Comparison of ENCODE assay signal across 16 cellular contexts in genomic region chr4:152864361-152864760, GRCh38.
A peak's percentile ranks its signal among the peaks of the same experiment; 100 is the strongest.
DNase-seq lines count a peak whose midpoint lies in the region; ATAC-seq, FAIRE-seq and TF ChIP-seq lines count a peak whose summit lies in the region.
"Had no signal": no experiment of that assay in that cellular context is flagged by ENCODE, and none has a peak within 500 bp of the region (broad histone marks: within the 10 kb centered on the region; RNA-seq: fewer than 3 reads in every experiment).

No MANE protein-coding gene starts in this region.

- H4K8ac ChIP-seq in mesendoderm (ENCODE audit: low read depth, low read length) = no peak overlapping the region

- POLR2A ChIA-PET in HCT116 (lab: Charles Lee) = no interaction called here

- H3K9me2 ChIP-seq in HCT116 (ENCODE audit: insufficient read depth) = no peaks in the 10 kb centered on the region

- intact Hi-C loops in HCT116 (cut with micrococcal nuclease) = no loop called here

- no peak for TF ChIP-seq CTCF in D721Med (IDR thresholded peaks at IDR 0.05; ENCODE audit: insufficient read depth, missing control alignments)
- no peak for TF ChIP-seq CTCF in HCT116 (IDR thresholded peaks at IDR 0.05 in 2 of 3, conservative IDR thresholded peaks at IDR 0.05 in 1 of 3; ENCODE audit: borderline replicate concordance in 1 of 3, insufficient read depth in 1 of 3, low read depth in 2 of 3, low read length in 2 of 3)
- TF ChIP-seq CTCF in epithelial cell of esophagus (IDR thresholded peaks at IDR 0.05; ENCODE audit: insufficient read depth, low read depth, low read length, missing control alignments) = no peak

- H3K4me2 ChIP-seq in HCT116 (ENCODE audit: low read length) (no peak overlapping the region), mesendoderm (ENCODE audit: low read length) (no peak overlapping the region)
- H3K4me2 ChIP-seq: BLaER1 had no signal

- H2AFZ ChIP-seq in HCT116 (ENCODE audit: low read depth, low read length, poor library complexity, severe bottlenecking) = no peak overlapping the region
- H2AFZ ChIP-seq: GM23248 had no signal

- no peak overlapping the region for H3K4me3 ChIP-seq in HCT116 (replicated peaks in 1 of 2; ENCODE audit: low read depth in 1 of 2, low read length in 2 of 2)
- no peak overlapping the region for H3K4me3 ChIP-seq in epithelial cell of esophagus (ENCODE audit: low read length)
- no peak overlapping the region for H3K4me3 ChIP-seq in mesendoderm (ENCODE audit: low read length)
- H3K4me3 ChIP-seq: BLaER1, GM23248 had no signal

- BruUV-seq in HCT116 (replicated peaks; lab: Mats Ljungman, UMichigan) = TSS peak; percentile 26

- H3K56ac ChIP-seq in mesendoderm (ENCODE audit: low read length) = no peak overlapping the region

- RAD21 ChIA-PET in HCT116 (lab: Charles Lee; ENCODE audit: low non-redundant PET in 1 of 2, low total read pairs in 2 of 2, uncharacterized antibody in 2 of 2, unreplicated experiment in 2 of 2) = no interaction called here

- H4K20me1 ChIP-seq in HCT116 (ENCODE audit: insufficient read depth) = no peaks in the 10 kb centered on the region
- H4K20me1 ChIP-seq: BLaER1 had no signal

- peaks cover 2% of the 10 kb centered on the region for H3K79me1 ChIP-seq in mesendoderm (ENCODE audit: low read length)

- no peak overlapping the region for H3K27ac ChIP-seq in HCT116 (ENCODE audit: low read depth, low read length)
- no peak overlapping the region for H3K27ac ChIP-seq in mesendoderm (ENCODE audit: low read depth, low read length)
- H3K27ac ChIP-seq: BLaER1, GM23248 had no signal

- TF ChIP-seq POLR2A in HCT116 (IDR thresholded peaks at IDR 0.05; ENCODE audit: borderline replicate concordance, extremely low read depth, insufficient read depth, insufficient read length) = no peak

- TF ChIP-seq RAD21 in HCT116 (IDR thresholded peaks at IDR 0.05; ENCODE audit: low read depth) = no peak

- no peak overlapping the region for H3K23ac ChIP-seq in mesendoderm (ENCODE audit: low read length)

- FAIRE-seq in D721Med (lab: Jason Lieb, UNC) = peak; percentile 81
- FAIRE-seq: GM18507, HepG2, HTR-8/SVneo had no signal

- no peak for ATAC-seq in HCT116
- no peak for ATAC-seq in GM18870 (IDR thresholded peaks at IDR 0.05; ENCODE audit: unreplicated experiment)
- ATAC-seq: HepG2 had no signal

- H4K5ac ChIP-seq in mesendoderm (ENCODE audit: low read length) = no peak overlapping the region

- H3K4me1 ChIP-seq in HCT116 (ENCODE audit: control insufficient read depth in 1 of 2, insufficient read depth in 2 of 2, low read length in 2 of 2) (no peaks in the 10 kb centered on the region), mesendoderm (ENCODE audit: control insufficient read depth, low read depth, low read length) (peaks cover 2% of the 10 kb centered on the region)
- H3K4me1 ChIP-seq: BLaER1 had no signal

- H3K79me2 ChIP-seq in HCT116 (ENCODE audit: insufficient read depth, low read length) (no peaks in the 10 kb centered on the region), mesendoderm (ENCODE audit: control insufficient read depth, insufficient read depth, low read length) (no peaks in the 10 kb centered on the region)

- H3K27me3 ChIP-seq in HCT116 (ENCODE audit: insufficient read depth, low read length) (no peaks in the 10 kb centered on the region), mesendoderm (ENCODE audit: insufficient read depth, low read length, poor library complexity) (no peaks in the 10 kb centered on the region)
- H3K27me3 ChIP-seq: BLaER1 had no signal

- CTCF ChIA-PET in HCT116 (lab: Charles Lee) = no interaction called here

- DNase-seq in D721Med (ENCODE audit: insufficient read length, low spot score) = no peak
- no peak for DNase-seq in HCT116 (ENCODE audit: low read depth, low spot score)
- peak; percentile 48 for DNase-seq in epithelial cell of esophagus (ENCODE audit: low read depth)
- DNase-seq in mesendoderm = peak; percentile 34
- DNase-seq in glomerular visceral epithelial cell (ENCODE audit: extremely low spot score) = no peak
- DNase-seq in hepatic stellate cell (ENCODE audit: low spot score) = no peak
- DNase-seq: 8988T, AML-193, DMS 273 treated with DMSO at 0.1 percent for 48 hours, GM23248, H7 had no signal

- H2BK5ac ChIP-seq in mesendoderm (ENCODE audit: low read length) = no peak overlapping the region

- H3K36me3 ChIP-seq in HCT116 (ENCODE audit: control insufficient read depth in 1 of 2, insufficient read depth in 2 of 2, low read length in 2 of 2) = no peaks in the 10 kb centered on the region
- no peaks in the 10 kb centered on the region for H3K36me3 ChIP-seq in mesendoderm (ENCODE audit: control insufficient read depth, insufficient read depth, low read length)

- H3K9ac ChIP-seq in HCT116 (ENCODE audit: low read length) (no peak overlapping the region), mesendoderm (ENCODE audit: low read length) (no peak overlapping the region)
- H3K9ac ChIP-seq: BLaER1, GM23248 had no signal

- no peak overlapping the region for H3K18ac ChIP-seq in mesendoderm (ENCODE audit: low read length)

- no CpG with 5 or more reads among the region's 2 CpGs for WGBS in mesendoderm (ENCODE audit: extremely low coverage, insufficient coverage, low lambda C conversion rate)

- no peak overlapping the region for H2AK5ac ChIP-seq in mesendoderm (ENCODE audit: low read length)

- no peak overlapping the region for H2BK120ac ChIP-seq in mesendoderm (ENCODE audit: low read depth, low read length)

- H3K9me3 ChIP-seq in HCT116 (ENCODE audit: control insufficient read depth in 1 of 2, insufficient read depth in 1 of 2, low read depth in 1 of 2, low read length in 2 of 2) = no peaks in the 10 kb centered on the region

- H2BK15ac ChIP-seq in mesendoderm (replicated peaks; ENCODE audit: low read depth) = no peak overlapping the region

- H3K4ac ChIP-seq in mesendoderm (ENCODE audit: low read depth, low read length) = no peak overlapping the region

TF ChIP-seq in HCT116, 20 proteins besides CTCF, POLR2A, EP300 and RAD21:
- TF ChIP-seq, protein P1, sequence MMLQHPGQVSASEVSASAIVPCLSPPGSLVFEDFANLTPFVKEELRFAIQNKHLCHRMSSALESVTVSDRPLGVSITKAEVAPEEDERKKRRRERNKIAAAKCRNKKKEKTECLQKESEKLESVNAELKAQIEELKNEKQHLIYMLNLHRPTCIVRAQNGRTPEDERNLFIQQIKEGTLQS (IDR thresholded peaks at IDR 0.05) = no peak
- no peak for TF ChIP-seq ELF1 (IDR thresholded peaks at IDR 0.05; ENCODE audit: borderline replicate concordance, low read depth)
- TF ChIP-seq TCF7L2 (IDR thresholded peaks at IDR 0.05; ENCODE audit: borderline replicate concordance, extremely low read depth, insufficient read depth, insufficient read length) = no peak
- TF ChIP-seq EZH2phosphoT487 (IDR thresholded peaks at IDR 0.05; ENCODE audit: borderline replicate concordance) = no peak
- TF ChIP-seq EZH2 (IDR thresholded peaks at IDR 0.05) = no peak
- no peak for TF ChIP-seq SIN3A (IDR thresholded peaks at IDR 0.05; ENCODE audit: low read depth)
- TF ChIP-seq CEBPB (IDR thresholded peaks at IDR 0.05; ENCODE audit: low read depth) = no peak
- no peak for TF ChIP-seq REST (IDR thresholded peaks at IDR 0.05; ENCODE audit: low read depth)
- no peak for TF ChIP-seq FOSL1 (IDR thresholded peaks at IDR 0.05; ENCODE audit: low read depth)
- no peak for TF ChIP-seq SP1 (IDR thresholded peaks at IDR 0.05; ENCODE audit: low read depth)
- no peak for TF ChIP-seq MAX (IDR thresholded peaks at IDR 0.05)
- no peak for TF ChIP-seq JUND (IDR thresholded peaks at IDR 0.05)
- no peak for TF ChIP-seq POLR2AphosphoS5 (IDR thresholded peaks at IDR 0.05; ENCODE audit: low read depth, low read length)
TF ChIP-seq in HCT116: peak in this region for 0.

Comparison
In these comparisons a context has a peak if more than half of its experiments do, and no peak if none do; other contexts are left out.
1. DNase-seq: peak in epithelial cell of esophagus (single experiment) and mesendoderm (single experiment); none in D721Med (single experiment), HCT116 (single experiment), glomerular visceral epithelial cell (single experiment) and hepatic stellate cell (single experiment).